In the genomic region with DNA sequence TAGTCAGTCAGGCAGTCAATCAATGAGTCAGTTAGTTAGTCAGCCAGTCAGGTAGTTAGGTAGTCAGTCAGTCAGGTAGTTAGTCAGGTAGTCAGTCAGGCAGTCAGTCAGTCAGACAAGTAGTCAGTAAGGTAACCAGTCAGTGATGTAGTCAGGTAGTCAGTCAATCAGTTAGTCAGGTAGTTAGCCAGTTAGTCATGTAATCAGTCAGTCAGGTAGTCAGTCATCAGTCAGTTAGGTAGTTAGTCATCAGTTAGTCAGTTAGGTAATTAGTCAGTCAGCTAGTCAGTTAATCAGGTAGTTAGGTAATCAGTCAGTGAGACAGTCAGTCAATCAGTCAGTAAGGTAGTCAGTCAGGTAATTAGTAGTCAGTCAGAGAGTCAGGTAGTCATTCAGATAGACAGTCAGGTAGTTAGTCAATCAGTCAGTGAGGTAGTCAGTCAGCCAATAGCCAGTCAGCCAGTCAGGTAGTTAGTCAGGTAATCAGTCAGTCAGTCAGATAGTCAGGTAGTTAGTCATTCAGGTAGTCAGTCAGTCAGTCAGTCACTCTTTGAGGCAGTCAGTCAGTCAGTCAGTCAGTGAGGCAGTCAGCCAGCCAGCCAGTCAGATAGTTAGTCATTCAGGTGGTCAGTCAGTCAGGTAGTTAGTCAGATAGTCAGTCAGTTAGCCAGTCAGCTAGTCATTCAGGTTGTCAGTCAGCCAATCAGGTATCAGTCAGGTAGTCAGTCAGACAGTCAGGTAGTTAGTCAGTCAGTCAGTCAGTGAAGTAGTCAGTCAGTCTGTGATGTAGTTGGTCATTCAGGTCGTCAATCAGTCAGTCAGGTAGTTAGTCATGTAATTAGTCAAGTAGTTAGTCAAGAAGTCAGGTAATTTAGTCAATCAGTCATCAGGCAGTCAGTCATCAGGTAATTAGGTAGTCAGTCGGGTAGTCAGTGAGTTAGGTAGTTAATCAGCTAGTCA, we compare ENCODE assay signal across 27 cellular contexts. TPM values are rescaled to one million over a fixed set of nuclear protein-coding genes. Genes with fewer than 3 reads are reported as not detected.
DNase-seq lines count a peak whose midpoint lies in the region; ATAC-seq, FAIRE-seq and TF ChIP-seq lines count a peak whose summit lies in the region.
"Had no signal": no experiment of that assay in that cellular context is flagged by ENCODE, and none has a peak within 500 bp of the region (broad histone marks: within the 10 kb centered on the region; RNA-seq: fewer than 3 reads in every experiment).

No MANE protein-coding gene starts in this region.

- no peak for TF ChIP-seq RAD21 in H1 (IDR thresholded peaks at IDR 0.05 in 1 of 2, conservative IDR thresholded peaks at IDR 0.05 in 1 of 2; ENCODE audit: low read depth in 2 of 2, low read length in 2 of 2)

- no peak overlapping the region for H3K4ac ChIP-seq in H1 (replicated peaks; ENCODE audit: insufficient read length, low read depth, low read length)

- no peaks in the 10 kb centered on the region for H3K9me3 Mint-ChIP-seq in activated CD4-positive, alpha-beta T cell treated with anti-CD3 and anti-CD28 coated beads for 36 hours (ENCODE audit: low read depth)
- H3K9me3 Mint-ChIP-seq in Caco-2 (ENCODE audit: unreplicated experiment): no peaks in the 10 kb centered on the region
- H3K9me3 Mint-ChIP-seq: CD8-positive, alpha-beta memory T cell; IgD-negative memory B cell had no signal

- no peak overlapping the region for H4K5ac ChIP-seq in H1 (ENCODE audit: insufficient read length, low read depth, low read length)

- H3K27ac Mint-ChIP-seq in activated CD4-positive, alpha-beta T cell treated with anti-CD3 and anti-CD28 coated beads for 36 hours: no peak overlapping the region
- H3K27ac Mint-ChIP-seq in Caco-2 (ENCODE audit: unreplicated experiment): no peak overlapping the region
- H3K27ac Mint-ChIP-seq: IgD-negative memory B cell had no signal

- H3K23me2 ChIP-seq in H1 (ENCODE audit: low read depth, low read length): peaks cover 12% of the 10 kb centered on the region; the same call in 1 of the 2 replicates

- H3K27me3 ChIP-seq in Caco-2 (replicated peaks; ENCODE audit: control insufficient read depth, insufficient read depth, low read length) (no peaks in the 10 kb centered on the region), H1 (replicated peaks in 1 of 4; ENCODE audit: control insufficient read depth in 3 of 4, extremely low read depth in 1 of 4, insufficient read depth in 3 of 4, low read length in 3 of 4) (peaks cover 0 to 3% (median 0%) of the 10 kb centered on the region in 4 experiments; a peak in 1 of 7 replicates)

- H2BK12ac ChIP-seq in H1 (ENCODE audit: low read depth, low read length): 0 out of 2 replicates have a peak overlapping the region, but pooled peaks have one; percentile 87

- H3K14ac ChIP-seq in H1 (ENCODE audit: insufficient read length): no peak overlapping the region

- POLR2A ChIA-PET in activated CD4-positive, alpha-beta T cell treated with anti-CD3 and anti-CD28 coated beads for 36 hours (lab: Charles Lee): no interaction called here
- POLR2A ChIA-PET in Caco-2 (lab: Charles Lee): no interaction called here
- POLR2A ChIA-PET in H1 (lab: Charles Lee; ENCODE audit: partially characterized antibody): no interaction called here

- WGBS in H1 (ENCODE audit: extremely low coverage in 1 of 2, insufficient coverage in 1 of 2, insufficient read length in 1 of 2, insufficient replicate concordance in 2 of 2, low coverage in 1 of 2, low lambda C conversion rate in 2 of 2, missing lambda C conversion rate in 1 of 2), 2 experiments: 73% methylated on average over 2 of the region's 2 CpGs; no CpG with 5 or more reads in 1 of the 2 experiments

- H4K8ac ChIP-seq in H1 (ENCODE audit: extremely low read depth, insufficient read depth, low read length): no peak overlapping the region

- H3K9me3 ChIP-seq in Caco-2 (peaks cover 14% of the 10 kb centered on the region), H1 (ENCODE audit: insufficient read depth in 2 of 2, low read depth in 1 of 2, low read length in 1 of 2) (peaks cover 0 to 15% of the 10 kb centered on the region in 2 experiments; a peak in 2 of 4 replicates)
- H3K9me3 ChIP-seq: HAP-1 had no signal

- peak overlapping the region; percentile 52; the same call in 1 of the 2 replicates for H2BK5ac ChIP-seq in H1 (ENCODE audit: low read depth, low read length)

- no peak for TF ChIP-seq EP300 in H1 (IDR thresholded peaks at IDR 0.05; ENCODE audit: borderline replicate concordance in 1 of 2, low read depth in 2 of 2, low read length in 2 of 2)

- intact Hi-C loops in activated CD4-positive, alpha-beta T cell treated with anti-CD3 and anti-CD28 coated beads for 36 hours (cut with DNase I, micrococcal nuclease): no loop called here
- intact Hi-C loops in Caco-2 (cut with micrococcal nuclease; ENCODE audit: unreplicated experiment): no loop called here

- no peaks in the 10 kb centered on the region for H4K20me1 ChIP-seq in H1 (replicated peaks in 1 of 2; ENCODE audit: control insufficient read depth in 1 of 2, insufficient read depth in 2 of 2, low read length in 2 of 2)

- FAIRE-seq in H1 (lab: Jason Lieb, UNC): no peak
- FAIRE-seq: RCC 7860 had no signal

- no peaks in the 10 kb centered on the region for H3K79me2 ChIP-seq in H1 (ENCODE audit: control insufficient read depth in 1 of 2, insufficient read depth in 2 of 2, low read length in 2 of 2)

- H2BK20ac ChIP-seq in H1 (ENCODE audit: low read length): no peak overlapping the region; the same call in 1 of the 2 replicates

- no peak for DNase-seq in activated CD4-positive, alpha-beta T cell treated with anti-CD3 and anti-CD28 coated beads for 36 hours
- no peak for DNase-seq in activated CD4-positive, alpha-beta T cell treated with anti-CD3 and anti-CD28 coated beads, Interleukin-2, amount 50 U/mL, for 4 hours
- DNase-seq in Caco-2 (no peak), RKO (ENCODE audit: low spot score) (peak; percentile 37), H1 (ENCODE audit: low read depth in 1 of 2, low spot score in 2 of 2) (no peak), A172 (ENCODE audit: low spot score) (no peak)
- no peak for DNase-seq in effector CD8-positive, alpha-beta T cell (lab: John Stamatoyannopoulos, UW)
- DNase-seq in stimulated activated CD4-positive, alpha-beta T cell treated with anti-CD3 and anti-CD28 coated beads, Interleukin-2, amount 100 ng/mL, for 48 hours: no peak
- DNase-seq: 8988T; AML-193; CD8-positive, alpha-beta memory T cell; GM23248; Kasumi-1; NCI-H1694 treated with DMSO at 0.1 percent for 48 hours; NCI-H2081 treated with DMSO at 0.1 percent for 48 hours; NCI-H2171 treated with DMSO at 0.1 percent for 48 hours; NCI-H524 treated with DMSO at 0.1 percent for 48 hours; NCI-H82 had no signal

- no peak overlapping the region for H3K27ac ChIP-seq in H1 (ENCODE audit: low read depth, low read length)
- H3K27ac ChIP-seq: C4-2B, GM23248, SJSA1 had no signal

- H3K36me3 ChIP-seq in Caco-2 (ENCODE audit: control insufficient read depth, insufficient read depth, low read length): no peaks in the 10 kb centered on the region
- no peaks in the 10 kb centered on the region for H3K36me3 ChIP-seq in H1 (ENCODE audit: control insufficient read depth in 2 of 4, insufficient read depth in 4 of 4, low read length in 3 of 4)
- H3K36me3 ChIP-seq: HAP-1, SJSA1 had no signal

- no peak overlapping the region for H3K56ac ChIP-seq in H1 (replicated peaks; ENCODE audit: insufficient read length, low read depth, low read length)

- no peak overlapping the region for H4K91ac ChIP-seq in H1 (replicated peaks; ENCODE audit: insufficient read length, low read length)

- TF ChIP-seq POLR2A in H1 (IDR thresholded peaks at IDR 0.05; ENCODE audit: control extremely low read depth in 1 of 2, low read depth in 2 of 2, low read length in 2 of 2): no peak

- no peak overlapping the region for H3K4me3 ChIP-seq in Caco-2 (ENCODE audit: low read depth, low read length)
- H3K4me3 ChIP-seq in H1 (ENCODE audit: extremely low read depth in 1 of 4, insufficient read depth in 2 of 4, low read depth in 3 of 4, low read length in 4 of 4): no peak overlapping the region
- H3K4me3 ChIP-seq: GM23248, HAP-1, SJSA1 had no signal

- H3K9ac ChIP-seq in H1 (replicated peaks in 1 of 4; ENCODE audit: extremely low read depth in 1 of 4, low read depth in 3 of 4, low read length in 3 of 4): no peak overlapping the region
- H3K9ac ChIP-seq: GM23248 had no signal

- H3K36me3 Mint-ChIP-seq in activated CD4-positive, alpha-beta T cell treated with anti-CD3 and anti-CD28 coated beads for 36 hours (ENCODE audit: low read depth): no peaks in the 10 kb centered on the region
- no peaks in the 10 kb centered on the region for H3K36me3 Mint-ChIP-seq in Caco-2 (ENCODE audit: insufficient read depth, unreplicated experiment)
- H3K36me3 Mint-ChIP-seq: CD8-positive, alpha-beta memory T cell; IgD-negative memory B cell had no signal

- H3K79me1 ChIP-seq in H1 (ENCODE audit: low read depth, low read length): peaks cover 3% of the 10 kb centered on the region; the same call in 1 of the 2 replicates

- H2AK5ac ChIP-seq in H1 (ENCODE audit: low read depth, low read length): peak overlapping the region; percentile 75

- H2BK15ac ChIP-seq in H1 (ENCODE audit: low read length): peak overlapping the region; percentile 95; the same call in 1 of the 2 replicates

- H3K4me3 Mint-ChIP-seq in activated CD4-positive, alpha-beta T cell treated with anti-CD3 and anti-CD28 coated beads for 36 hours: no peak overlapping the region
- no peak overlapping the region for H3K4me3 Mint-ChIP-seq in Caco-2 (ENCODE audit: unreplicated experiment)
- H3K4me3 Mint-ChIP-seq: CD8-positive, alpha-beta memory T cell; IgD-negative memory B cell had no signal

- H3K4me2 ChIP-seq in H1 (ENCODE audit: insufficient read depth in 1 of 2, low read depth in 2 of 2, low read length in 2 of 2): no peak overlapping the region

- no peaks in the 10 kb centered on the region for H3K4me1 Mint-ChIP-seq in activated CD4-positive, alpha-beta T cell treated with anti-CD3 and anti-CD28 coated beads for 36 hours
- H3K4me1 Mint-ChIP-seq in Caco-2 (ENCODE audit: low read depth, unreplicated experiment): peaks cover 7% of the 10 kb centered on the region
- H3K4me1 Mint-ChIP-seq: CD8-positive, alpha-beta memory T cell had no signal

- H2AFZ ChIP-seq in H1 (ENCODE audit: low read length): no peak overlapping the region
- H2AFZ ChIP-seq: GM23248 had no signal

- no peak overlapping the region for H2BK120ac ChIP-seq in H1 (replicated peaks; ENCODE audit: low read depth, low read length)

- TSS peak; percentile 9 for BruUV-seq in Caco-2 (replicated peaks; lab: Mats Ljungman, UMichigan)

- no peaks in the 10 kb centered on the region for H3K27me3 Mint-ChIP-seq in activated CD4-positive, alpha-beta T cell treated with anti-CD3 and anti-CD28 coated beads for 36 hours
- no peaks in the 10 kb centered on the region for H3K27me3 Mint-ChIP-seq in Caco-2 (ENCODE audit: insufficient read depth, unreplicated experiment)
- H3K27me3 Mint-ChIP-seq: IgD-negative memory B cell had no signal

- peak; percentile 55 for ATAC-seq in activated CD4-positive, alpha-beta T cell treated with anti-CD3 and anti-CD28 coated beads for 36 hours
- ATAC-seq: Right ventricle myocardium inferior had no signal

- H3K23ac ChIP-seq in H1 (ENCODE audit: insufficient read length): no peak overlapping the region

- CTCF ChIA-PET in activated CD4-positive, alpha-beta T cell treated with anti-CD3 and anti-CD28 coated beads for 36 hours (lab: Charles Lee): interaction anchor here (0.7 kb wide), 1 partner anchor 752 kb away, joined by 3 read pairs; no protein-coding TSS in a partner anchor
- CTCF ChIA-PET in Caco-2 (lab: Charles Lee) (no interaction called here), H1 (lab: Charles Lee; ENCODE audit: partially characterized antibody) (interaction anchor here (1.3 to 1.6 kb wide), 2 partner anchors 14 to 55 kb away, joined by 3 to 5 read pairs; no protein-coding TSS in a partner anchor)

- TF ChIP-seq CTCF in Caco-2 (IDR thresholded peaks at IDR 0.05; ENCODE audit: insufficient read depth in 1 of 2, low read depth in 1 of 2, low read length in 1 of 2, severe bottlenecking in 1 of 2, unreplicated experiment in 1 of 2) (no peak), H1 (IDR thresholded peaks at IDR 0.05; ENCODE audit: control extremely low read depth in 1 of 3, insufficient read depth in 1 of 3, low read depth in 1 of 3, low read length in 3 of 3) (no peak)

- no peak overlapping the region; the same call in 1 of the 2 replicates for H3K18ac ChIP-seq in H1 (ENCODE audit: extremely low read depth, low read length)

- H3K4me1 ChIP-seq in Caco-2 (peaks cover 7% of the 10 kb centered on the region; the same call in 1 of the 2 replicates), H1 (replicated peaks in 1 of 4; ENCODE audit: control insufficient read depth in 3 of 4, insufficient read depth in 4 of 4, low read length in 3 of 4) (no peaks in the 10 kb centered on the region; a peak in 1 of 7 replicates)
- H3K4me1 ChIP-seq: HAP-1, SJSA1 had no signal

RNA-seq across cellular contexts. Expression of gene KRTAP10-1, which starts 15.3 kb away (rescaled TPM):
- not detected for total RNA-seq in activated CD4-positive, alpha-beta T cell treated with anti-CD3 and anti-CD28 coated beads for 36 hours
- total RNA-seq in Caco-2 (2022): not detected in 2 replicates
- not detected in 2 replicates for total RNA-seq in H1 (2021; fragmentation: NEBNext Ultra II Directional; extraction: Animal tissue kit (Norgen Biotek cat#: 25700))
- 0.08 TPM in 1 of 2 replicates, not detected in the other for polyA plus RNA-seq in H1 (2011; rRNA removed)
- polyA plus RNA-seq in H1 (2011; cell fraction: cytosol; rRNA removed): not detected
- polyA plus RNA-seq in H1 (2011; cell fraction: nucleus; rRNA removed): 0.09 TPM
- polyA plus RNA-seq in H1 (2012, experiment 1 of 2): not detected in 4 replicates
- polyA plus RNA-seq in H1 (2012, experiment 2 of 2): not detected
- polyA plus RNA-seq in H1 (2013, experiment 1 of 2): not detected
- not detected for polyA plus RNA-seq in H1 (2013, experiment 2 of 2)
- not detected in 2 replicates for polyA minus RNA-seq in H1 (2011; rRNA and poly(A)+ RNA removed)
- polyA minus RNA-seq in H1 (2011; cell fraction: cytosol; rRNA and poly(A)+ RNA removed): not detected
- polyA minus RNA-seq in H1 (2011; cell fraction: nucleus; rRNA and poly(A)+ RNA removed): 0.90 TPM
- total RNA-seq in A172 (2014; rRNA removed; shearing (Covaris generic)): not detected in 2 replicates
- total RNA-seq: CD8-positive, alpha-beta memory T cell; GM23248; MCF 10A; Right ventricle myocardium inferior; SJSA1 had no signal
- polyA plus RNA-seq: AG04450; CD8-positive, alpha-beta memory T cell; GM23248; IgD-negative memory B cell had no signal

RNA-seq across cellular contexts. Expression of gene KRTAP10-2, which starts 26.6 kb away (rescaled TPM):
- total RNA-seq in activated CD4-positive, alpha-beta T cell treated with anti-CD3 and anti-CD28 coated beads for 36 hours: not detected
- not detected in 2 replicates for total RNA-seq in Caco-2 (2022)
- not detected in 2 replicates for total RNA-seq in H1 (2021; fragmentation: NEBNext Ultra II Directional; extraction: Animal tissue kit (Norgen Biotek cat#: 25700))
- polyA plus RNA-seq in H1 (2011; rRNA removed): 0.06 and 0.11 TPM in 2 replicates
- polyA plus RNA-seq in H1 (2011; cell fraction: cytosol; rRNA removed): not detected
- polyA plus RNA-seq in H1 (2011; cell fraction: nucleus; rRNA removed): 0.13 TPM
- polyA plus RNA-seq in H1 (2012, experiment 1 of 2): 0.16 TPM in 1 of 4 replicates, not detected in the others
- not detected for polyA plus RNA-seq in H1 (2012, experiment 2 of 2)
- polyA plus RNA-seq in H1 (2013, experiment 1 of 2): not detected
- polyA plus RNA-seq in H1 (2013, experiment 2 of 2): not detected
- polyA minus RNA-seq in H1 (2011; rRNA and poly(A)+ RNA removed): 0.38 and 0.51 TPM in 2 replicates
- not detected for polyA minus RNA-seq in H1 (2011; cell fraction: cytosol; rRNA and poly(A)+ RNA removed)
- not detected for polyA minus RNA-seq in H1 (2011; cell fraction: nucleus; rRNA and poly(A)+ RNA removed)
- total RNA-seq in A172 (2014; rRNA removed; shearing (Covaris generic)): not detected in 2 replicates
- total RNA-seq: CD8-positive, alpha-beta memory T cell; GM23248; MCF 10A; OCI-LY7; Right ventricle myocardium inferior; SJSA1 had no signal
- polyA plus RNA-seq: AG04450; CD8-positive, alpha-beta memory T cell; GM23248; IgD-negative memory B cell had no signal

RNA-seq across cellular contexts. Expression of gene KRTAP10-3, which starts 33.9 kb away (rescaled TPM):
- not detected for total RNA-seq in activated CD4-positive, alpha-beta T cell treated with anti-CD3 and anti-CD28 coated beads for 36 hours
- not detected in 2 replicates for total RNA-seq in Caco-2 (2022)
- not detected in 2 replicates for total RNA-seq in H1 (2021; fragmentation: NEBNext Ultra II Directional; extraction: Animal tissue kit (Norgen Biotek cat#: 25700))
- 0.16 TPM in 1 of 2 replicates, not detected in the other for polyA plus RNA-seq in H1 (2011; rRNA removed)
- not detected for polyA plus RNA-seq in H1 (2011; cell fraction: cytosol; rRNA removed)
- 0.20 TPM for polyA plus RNA-seq in H1 (2011; cell fraction: nucleus; rRNA removed)
- not detected in 4 replicates for polyA plus RNA-seq in H1 (2012, experiment 1 of 2)
- polyA plus RNA-seq in H1 (2012, experiment 2 of 2): not detected
- polyA plus RNA-seq in H1 (2013, experiment 1 of 2): not detected
- not detected for polyA plus RNA-seq in H1 (2013, experiment 2 of 2)
- polyA minus RNA-seq in H1 (2011; rRNA and poly(A)+ RNA removed): 0.19 TPM in 1 of 2 replicates, not detected in the other
- polyA minus RNA-seq in H1 (2011; cell fraction: cytosol; rRNA and poly(A)+ RNA removed): not detected
- 1.9 TPM for polyA minus RNA-seq in H1 (2011; cell fraction: nucleus; rRNA and poly(A)+ RNA removed)
- not detected in 2 replicates for total RNA-seq in A172 (2014; rRNA removed; shearing (Covaris generic))
- total RNA-seq: CD8-positive, alpha-beta memory T cell; GM23248; MCF 10A; OCI-LY7; Right ventricle myocardium inferior; SJSA1 had no signal
- polyA plus RNA-seq: AG04450; CD8-positive, alpha-beta memory T cell; GM23248; IgD-negative memory B cell had no signal

RNA-seq across cellular contexts. Expression of gene KRTAP10-4, which starts 48.8 kb away (rescaled TPM):
- total RNA-seq in activated CD4-positive, alpha-beta T cell treated with anti-CD3 and anti-CD28 coated beads for 36 hours: not detected
- not detected in 2 replicates for total RNA-seq in Caco-2 (2022)
- total RNA-seq in H1 (2021; fragmentation: NEBNext Ultra II Directional; extraction: Animal tissue kit (Norgen Biotek cat#: 25700)): not detected in 2 replicates
- polyA plus RNA-seq in H1 (2011; rRNA removed): not detected in 2 replicates
- not detected for polyA plus RNA-seq in H1 (2011; cell fraction: cytosol; rRNA removed)
- 0.09 TPM for polyA plus RNA-seq in H1 (2011; cell fraction: nucleus; rRNA removed)
- not detected in 4 replicates for polyA plus RNA-seq in H1 (2012, experiment 1 of 2)
- polyA plus RNA-seq in H1 (2012, experiment 2 of 2): not detected
- not detected for polyA plus RNA-seq in H1 (2013, experiment 1 of 2)
- polyA plus RNA-seq in H1 (2013, experiment 2 of 2): not detected
- not detected in 2 replicates for polyA minus RNA-seq in H1 (2011; rRNA and poly(A)+ RNA removed)
- polyA minus RNA-seq in H1 (2011; cell fraction: cytosol; rRNA and poly(A)+ RNA removed): not detected
- polyA minus RNA-seq in H1 (2011; cell fraction: nucleus; rRNA and poly(A)+ RNA removed): not detected
- not detected in 2 replicates for total RNA-seq in A172 (2014; rRNA removed; shearing (Covaris generic))
- total RNA-seq: CD8-positive, alpha-beta memory T cell; GM23248; MCF 10A; OCI-LY7; Right ventricle myocardium inferior; SJSA1 had no signal
- polyA plus RNA-seq: AG04450; CD8-positive, alpha-beta memory T cell; GM23248; IgD-negative memory B cell had no signal

RNA-seq across cellular contexts. Expression of gene KRTAP10-5, which starts 55.7 kb away (rescaled TPM):
- total RNA-seq in activated CD4-positive, alpha-beta T cell treated with anti-CD3 and anti-CD28 coated beads for 36 hours: not detected
- total RNA-seq in Caco-2 (2022): not detected in 2 replicates
- total RNA-seq in H1 (2021; fragmentation: NEBNext Ultra II Directional; extraction: Animal tissue kit (Norgen Biotek cat#: 25700)): not detected in 2 replicates
- 0.08 and 0.09 TPM in 2 replicates for polyA plus RNA-seq in H1 (2011; rRNA removed)
- polyA plus RNA-seq in H1 (2011; cell fraction: cytosol; rRNA removed): not detected
- polyA plus RNA-seq in H1 (2011; cell fraction: nucleus; rRNA removed): not detected
- polyA plus RNA-seq in H1 (2012, experiment 1 of 2): not detected in 4 replicates
- polyA plus RNA-seq in H1 (2012, experiment 2 of 2): not detected
- not detected for polyA plus RNA-seq in H1 (2013, experiment 1 of 2)
- not detected for polyA plus RNA-seq in H1 (2013, experiment 2 of 2)
- polyA minus RNA-seq in H1 (2011; rRNA and poly(A)+ RNA removed): 0.15 and 0.22 TPM in 2 replicates
- not detected for polyA minus RNA-seq in H1 (2011; cell fraction: cytosol; rRNA and poly(A)+ RNA removed)
- polyA minus RNA-seq in H1 (2011; cell fraction: nucleus; rRNA and poly(A)+ RNA removed): not detected
- not detected in 2 replicates for total RNA-seq in A172 (2014; rRNA removed; shearing (Covaris generic))
- total RNA-seq: CD8-positive, alpha-beta memory T cell; GM23248; MCF 10A; OCI-LY7; Right ventricle myocardium inferior; SJSA1 had no signal
- polyA plus RNA-seq: AG04450; CD8-positive, alpha-beta memory T cell; GM23248; IgD-negative memory B cell had no signal
